ENCODE assay signal across 8 cellular contexts in the genomic region with DNA sequence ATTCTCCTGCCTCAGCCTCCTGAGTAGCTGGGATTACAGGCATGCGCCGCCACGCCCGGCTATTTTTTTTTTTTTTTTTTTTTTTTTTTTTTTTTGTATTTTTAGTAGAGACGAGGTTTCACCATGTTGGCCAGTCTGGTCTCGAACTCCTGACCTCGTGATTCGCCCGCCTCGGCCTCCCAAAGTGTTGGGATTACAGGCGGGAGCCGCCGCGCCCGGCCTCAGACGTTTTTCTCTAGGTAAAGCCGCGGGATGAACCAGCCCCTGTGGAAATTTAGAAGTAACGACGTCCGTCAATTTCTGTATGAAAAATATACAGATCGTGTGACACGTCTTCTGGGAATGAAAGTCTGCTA. TPM values are rescaled to one million over a fixed set of nuclear protein-coding genes. Genes with fewer than 3 reads are reported as not detected.
A peak's percentile ranks its signal among the peaks of the same experiment; 100 is the strongest.
DNase-seq lines count a peak whose midpoint lies in the region; ATAC-seq and TF ChIP-seq lines count a peak whose summit lies in the region.
"Not testable (repeated sequence)": the region's sequence is repeated elsewhere in the genome, so short reads cannot be mapped to it uniquely, and the experiment has no call there.

No MANE protein-coding gene starts in this region.

- H3K4me1 ChIP-seq in Peyer's patch = not testable (repeated sequence)
- peaks cover 0 to 23% (median 6%) of the 10 kb centered on the region in 4 donors for H3K4me1 ChIP-seq in upper lobe of left lung

- H3K27ac Mint-ChIP-seq in activated naive CD4-positive, alpha-beta T cell treated with anti-CD3 and anti-CD28 coated beads, Interleukin-2, amount 50 U/mL, for 24 hours = peak overlapping the region; percentile 70
- not testable (repeated sequence) for H3K27ac Mint-ChIP-seq in dendritic cell treated with granulocyte-macrophage colony-stimulating factor and Interleukin-4, amounts not matched to agents 40 ng/mL and 50 ng/mL, for 4 days; mesothelial cell of epicardium

- H3K27ac ChIP-seq in Peyer's patch (peak overlapping the region; percentile 77 to 81 (median 80)), upper lobe of left lung (peak overlapping the region; percentile 50 to 81 (median 73))

- not testable (repeated sequence) for H3K27me3 ChIP-seq in GM06990 (replicated peaks; ENCODE audit: control insufficient read depth, insufficient read depth, low read length); Peyer's patch; upper lobe of left lung

- peak overlapping the region; percentile 94 for H3K4me3 Mint-ChIP-seq in activated naive CD4-positive, alpha-beta T cell treated with anti-CD3 and anti-CD28 coated beads, Interleukin-2, amount 50 U/mL, for 24 hours
- peak overlapping the region; percentile 76 for H3K4me3 Mint-ChIP-seq in dendritic cell treated with granulocyte-macrophage colony-stimulating factor and Interleukin-4, amounts not matched to agents 40 ng/mL and 50 ng/mL, for 4 days
- peak overlapping the region; percentile 44 for H3K4me3 Mint-ChIP-seq in mesothelial cell of epicardium

- H3K4me3 ChIP-seq in GM06990 (replicated peaks; ENCODE audit: low read depth, low read length) (peak overlapping the region; percentile 62; the same call in 1 of the 2 replicates), Peyer's patch (peak overlapping the region; percentile 41 to 68 (median 61)), retinal pigment epithelial cell (ENCODE audit: low read length) (peak overlapping the region; percentile 70), upper lobe of left lung (peak overlapping the region in 3 of 4 donors; percentile 49 to 65 (median 61))

- peaks cover 19% of the 10 kb centered on the region for H3K4me1 Mint-ChIP-seq in activated naive CD4-positive, alpha-beta T cell treated with anti-CD3 and anti-CD28 coated beads, Interleukin-2, amount 50 U/mL, for 24 hours
- H3K4me1 Mint-ChIP-seq in dendritic cell treated with granulocyte-macrophage colony-stimulating factor and Interleukin-4, amounts not matched to agents 40 ng/mL and 50 ng/mL, for 4 days (ENCODE audit: low read depth) = peaks cover 13% of the 10 kb centered on the region
- not testable (repeated sequence) for H3K4me1 Mint-ChIP-seq in mesothelial cell of epicardium

- intact Hi-C loops in dendritic cell treated with granulocyte-macrophage colony-stimulating factor and Interleukin-4, amounts not matched to agents 40 ng/mL and 50 ng/mL, for 4 days (cut with micrococcal nuclease); left cardiac atrium (cut with DNase I): not testable (repeated sequence)

- 8 to 10% methylated on average over 21 to 23 of the region's 23 CpGs for WGBS in upper lobe of left lung, 2 donors

- H3K36me3 Mint-ChIP-seq in activated naive CD4-positive, alpha-beta T cell treated with anti-CD3 and anti-CD28 coated beads, Interleukin-2, amount 50 U/mL, for 24 hours = not testable (repeated sequence)
- peaks cover 11% of the 10 kb centered on the region for H3K36me3 Mint-ChIP-seq in dendritic cell treated with granulocyte-macrophage colony-stimulating factor and Interleukin-4, amounts not matched to agents 40 ng/mL and 50 ng/mL, for 4 days (ENCODE audit: low read depth)
- peaks cover 12% of the 10 kb centered on the region for H3K36me3 Mint-ChIP-seq in mesothelial cell of epicardium

- TF ChIP-seq POLR2A in Peyer's patch (IDR thresholded peaks at IDR 0.05); upper lobe of left lung (IDR thresholded peaks at IDR 0.05): not testable (repeated sequence)

- H3K9me3 Mint-ChIP-seq in activated naive CD4-positive, alpha-beta T cell treated with anti-CD3 and anti-CD28 coated beads, Interleukin-2, amount 50 U/mL, for 24 hours = not testable (repeated sequence)
- peaks cover 66% of the 10 kb centered on the region for H3K9me3 Mint-ChIP-seq in dendritic cell treated with granulocyte-macrophage colony-stimulating factor and Interleukin-4, amounts not matched to agents 40 ng/mL and 50 ng/mL, for 4 days
- peaks cover 40% of the 10 kb centered on the region for H3K9me3 Mint-ChIP-seq in mesothelial cell of epicardium

- H3K9me3 ChIP-seq in Peyer's patch (peaks cover 0 to 17% (median 5%) of the 10 kb centered on the region in 4 donors), upper lobe of left lung (peaks cover 4 to 52% (median 27%) of the 10 kb centered on the region in 4 donors)

- ATAC-seq in left cardiac atrium; upper lobe of left lung (ENCODE audit: low FRiP score in 2 of 2): not testable (repeated sequence)

- not testable (repeated sequence) for H3K36me3 ChIP-seq in GM06990 (ENCODE audit: control insufficient read depth, insufficient read depth, low read length); Peyer's patch; upper lobe of left lung

- TF ChIP-seq CTCF in GM06990 (IDR thresholded peaks at IDR 0.05; ENCODE audit: insufficient read depth, low read length, poor library complexity, severe bottlenecking); Peyer's patch (IDR thresholded peaks at IDR 0.05); mesothelial cell of epicardium (IDR thresholded peaks at IDR 0.05; ENCODE audit: unreplicated experiment); retinal pigment epithelial cell (conservative IDR thresholded peaks at IDR 0.05; ENCODE audit: low read depth, low read length); upper lobe of left lung (IDR thresholded peaks at IDR 0.05): not testable (repeated sequence)

- not testable (repeated sequence) for H3K27me3 Mint-ChIP-seq in activated naive CD4-positive, alpha-beta T cell treated with anti-CD3 and anti-CD28 coated beads, Interleukin-2, amount 50 U/mL, for 24 hours
- H3K27me3 Mint-ChIP-seq in dendritic cell treated with granulocyte-macrophage colony-stimulating factor and Interleukin-4, amounts not matched to agents 40 ng/mL and 50 ng/mL, for 4 days = peaks cover 65% of the 10 kb centered on the region
- H3K27me3 Mint-ChIP-seq in mesothelial cell of epicardium (ENCODE audit: low read depth) = peaks cover 26% of the 10 kb centered on the region

- TF ChIP-seq EP300 in upper lobe of left lung (IDR thresholded peaks at IDR 0.05) = not testable (repeated sequence)

- not testable (repeated sequence) for DNase-seq in GM06990 (ENCODE audit: extremely low read depth, insufficient read length); Peyer's patch; mesothelial cell of epicardium (ENCODE audit: low spot score in 2 of 2, unreplicated experiment in 2 of 2); retinal pigment epithelial cell (ENCODE audit: low read depth)
- DNase-seq in left cardiac atrium = peak; percentile 26
- peak in 1 of 2 donors; percentile 76 for DNase-seq in upper lobe of left lung

RNA-seq across cellular contexts. Expression of gene CHFR, which starts 20.4 kb away (rescaled TPM):
- total RNA-seq in Peyer's patch (100 to 1,000 TPM in 1 of 4 donors, 10 to 100 TPM in 3; 80.6 to 125 (median 94.7) TPM), left cardiac atrium (10 to 100 TPM; 17.1 to 21.7 TPM), mesothelial cell of epicardium (41.3 to 52.9 TPM (median 47.7 TPM) in 3 replicates), upper lobe of left lung (100 to 1,000 TPM in 2 of 6 donors, 10 to 100 TPM in 4; 42.2 to 136 (median 50.5) TPM)

RNA-seq across cellular contexts. Expression of gene ZNF605, which starts 48.3 kb away (rescaled TPM):
- 10 to 100 TPM in 2 of 4 donors, 1 to 10 TPM in 2; 6.3 to 19.0 (median 12.5) TPM for total RNA-seq in Peyer's patch
- total RNA-seq in left cardiac atrium = 10 to 100 TPM; 12.4 to 14.0 TPM
- 31.3 to 33.5 TPM (median 31.3 TPM) in 3 replicates for total RNA-seq in mesothelial cell of epicardium
- 10 to 100 TPM in 2 of 6 donors, 1 to 10 TPM in 4; 6.5 to 24.1 (median 9.4) TPM for total RNA-seq in upper lobe of left lung

Comparison
In these comparisons a context has a peak if more than half of its experiments do, and no peak if none do; other contexts are left out.
1. H3K4me3 Mint-ChIP-seq: peak in every context shown above with its lines; median percentile 94 in activated naive CD4-positive, alpha-beta T cell treated with anti-CD3 and anti-CD28 coated beads, Interleukin-2, amount 50 U/mL, for 24 hours; 76 in dendritic cell treated with granulocyte-macrophage colony-stimulating factor and Interleukin-4, amounts not matched to agents 40 ng/mL and 50 ng/mL, for 4 days; 44 in mesothelial cell of epicardium.